Comparison of ENCODE assay signal across 8 cellular contexts in genomic region chr21:39314155-39315027, GRCh38. TPM values are rescaled to one million over a fixed set of nuclear protein-coding genes. Genes with fewer than 3 reads are reported as not detected.
DNase-seq lines count a peak whose midpoint lies in the region; ATAC-seq and TF ChIP-seq lines count a peak whose summit lies in the region.

No MANE protein-coding gene starts in this region.

- H3K36me3 ChIP-seq in PC-9 (ENCODE audit: low read depth): 0 out of 2 replicates have a peak, but pooled peaks cover 6% of the 10 kb centered on the region

- POLR2A ChIA-PET in PC-9 (lab: Charles Lee; ENCODE audit: unreplicated experiment): no interaction called here
- POLR2A ChIA-PET in naive thymus-derived CD8-positive, alpha-beta T cell (lab: Charles Lee): interaction anchor here (0.9 to 7.2 kb wide), 16 partner anchors 11 to 131 kb away, joined by 3 to 178 read pairs (median 6); partner anchors contain the start of genes HMGN1 and PSMG1

- H3K9me2 ChIP-seq in PC-9 (ENCODE audit: insufficient read depth): no peaks in the 10 kb centered on the region

- ATAC-seq in GM19351 (IDR thresholded peaks at IDR 0.05; ENCODE audit: unreplicated experiment): peak; percentile 26
- peak; percentile 68 for ATAC-seq in activated T-helper 17 cell treated with anti-CD3 and anti-CD28 coated beads, Interleukin-2, amount 50 U/mL, for 72 hours (replicated peaks)
- peak; percentile 34 to 35 for ATAC-seq in naive thymus-derived CD8-positive, alpha-beta T cell

- peak overlapping the region; percentile 95 for H3K4me2 ChIP-seq in PC-9

- H3K9me3 ChIP-seq in PC-9 (ENCODE audit: insufficient read depth, low read depth): no peaks in the 10 kb centered on the region

- H3K4me3 Mint-ChIP-seq in activated T-helper 17 cell treated with anti-CD3 and anti-CD28 coated beads, Interleukin-2, amount 50 U/mL, for 72 hours: peak overlapping the region; percentile 93
- peak overlapping the region; percentile 86 to 98 (median 92) for H3K4me3 Mint-ChIP-seq in naive thymus-derived CD8-positive, alpha-beta T cell

- peaks cover 44% of the 10 kb centered on the region for H3K36me3 Mint-ChIP-seq in activated T-helper 17 cell treated with anti-CD3 and anti-CD28 coated beads, Interleukin-2, amount 50 U/mL, for 72 hours (ENCODE audit: low read depth)
- peaks cover 0 to 25% (median 4%) of the 10 kb centered on the region in 3 donors for H3K36me3 Mint-ChIP-seq in naive thymus-derived CD8-positive, alpha-beta T cell

- CTCF ChIA-PET in PC-9 (lab: Charles Lee): no interaction called here

- H3K27ac Mint-ChIP-seq in activated T-helper 17 cell treated with anti-CD3 and anti-CD28 coated beads, Interleukin-2, amount 50 U/mL, for 72 hours: peak overlapping the region; percentile 96
- peak overlapping the region; percentile 81 to 99 (median 92) for H3K27ac Mint-ChIP-seq in naive thymus-derived CD8-positive, alpha-beta T cell

- DNase-seq in AML-193 (lab: John Stamatoyannopoulos, UW): peak; percentile 24 to 43
- peak; percentile 52 for DNase-seq in HK-2 (ENCODE audit: unreplicated experiment)
- DNase-seq in PC-9: peak; percentile 6 to 38
- DNase-seq in fibroblast of mammary gland (ENCODE audit: low read depth): peak; percentile 76
- DNase-seq in naive thymus-derived CD8-positive, alpha-beta T cell: peak in 9 of 10 donors; percentile 40 to 73 (median 54)
- peak; percentile 74 for DNase-seq in superior temporal gyrus (ENCODE audit: extremely low spot score)

- intact Hi-C loops in PC-9 (cut with micrococcal nuclease; ENCODE audit: unreplicated experiment): loop anchor here (5.0 kb wide), 1 partner anchor 133 kb away; the partner anchor contains the start of gene LCA5L

- H3F3A ChIP-seq in PC-9 (ENCODE audit: insufficient read depth, low read depth): peaks cover 10% of the 10 kb centered on the region; the same call in 1 of the 2 replicates

- H3K27ac ChIP-seq in PC-9: peak overlapping the region; percentile 85

- H3K4me1 ChIP-seq in PC-9 (replicated peaks; ENCODE audit: insufficient read depth): peaks cover 28% of the 10 kb centered on the region

- no peaks in the 10 kb centered on the region for H3K9me3 Mint-ChIP-seq in activated T-helper 17 cell treated with anti-CD3 and anti-CD28 coated beads, Interleukin-2, amount 50 U/mL, for 72 hours
- peaks cover 0 to 2% (median 0%) of the 10 kb centered on the region in 9 donors for H3K9me3 Mint-ChIP-seq in naive thymus-derived CD8-positive, alpha-beta T cell

- TF ChIP-seq CTCF in PC-9 (conservative IDR thresholded peaks at IDR 0.05) (no peak), fibroblast of mammary gland (conservative IDR thresholded peaks at IDR 0.05; ENCODE audit: control insufficient read depth, insufficient read depth, low read depth, low read length) (no peak)

- H3K27me3 ChIP-seq in PC-9 (ENCODE audit: insufficient read depth, low read depth): no peaks in the 10 kb centered on the region

- peaks cover 6% of the 10 kb centered on the region; the same call in 1 of the 2 replicates for H4K20me1 ChIP-seq in PC-9 (ENCODE audit: insufficient read depth)

- peaks cover 37% of the 10 kb centered on the region for H3K79me2 ChIP-seq in PC-9 (ENCODE audit: low read depth)

- H3K27me3 Mint-ChIP-seq in activated T-helper 17 cell treated with anti-CD3 and anti-CD28 coated beads, Interleukin-2, amount 50 U/mL, for 72 hours: no peaks in the 10 kb centered on the region
- peaks cover 0 to 2% (median 0%) of the 10 kb centered on the region in 5 donors for H3K27me3 Mint-ChIP-seq in naive thymus-derived CD8-positive, alpha-beta T cell

- H2AFZ ChIP-seq in PC-9: peak overlapping the region; percentile 86

- H3K4me3 ChIP-seq in PC-9 (peak overlapping the region; percentile 81), fibroblast of mammary gland (ENCODE audit: control insufficient read depth, low read depth, low read length) (peak overlapping the region; percentile 66)

- TSS peak; percentile 66 for BruUV-seq in PC-9 (replicated peaks; lab: Mats Ljungman, UMichigan)

- H3K4me1 Mint-ChIP-seq in activated T-helper 17 cell treated with anti-CD3 and anti-CD28 coated beads, Interleukin-2, amount 50 U/mL, for 72 hours: peaks cover 33% of the 10 kb centered on the region
- H3K4me1 Mint-ChIP-seq in naive thymus-derived CD8-positive, alpha-beta T cell: peaks cover 24 to 58% (median 39%) of the 10 kb centered on the region in 4 donors

RNA-seq across cellular contexts. Expression of gene BRWD1, which starts 1.0 kb away (rescaled TPM):
- total RNA-seq in PC-9 (2021): 38.9 and 42.9 TPM in 2 replicates
- 10 to 100 TPM; 27.7 to 39.9 TPM for total RNA-seq in activated T-helper 17 cell treated with anti-CD3 and anti-CD28 coated beads, Interleukin-2, amount 50 U/mL, for 72 hours
- 100 to 1,000 TPM; 116 to 121 TPM for total RNA-seq in naive thymus-derived CD8-positive, alpha-beta T cell
- 10 to 100 TPM; 26.3 to 42.6 (median 36.2) TPM for polyA plus RNA-seq in naive thymus-derived CD8-positive, alpha-beta T cell

RNA-seq across cellular contexts. Expression of gene HMGN1, which starts 34.5 kb away (rescaled TPM):
- total RNA-seq in PC-9 (2021): 369 and 402 TPM in 2 replicates
- 100 to 1,000 TPM; 254 to 398 TPM for total RNA-seq in activated T-helper 17 cell treated with anti-CD3 and anti-CD28 coated beads, Interleukin-2, amount 50 U/mL, for 72 hours
- 100 to 1,000 TPM; 252 to 263 TPM for total RNA-seq in naive thymus-derived CD8-positive, alpha-beta T cell
- polyA plus RNA-seq in naive thymus-derived CD8-positive, alpha-beta T cell: 100 to 1,000 TPM; 248 to 285 (median 249) TPM

Comparison
In these comparisons a context has a peak if more than half of its experiments do, and no peak if none do; other contexts are left out.
1. Peak in every context shown above with its lines: DNase-seq, ATAC-seq, H3K4me3 ChIP-seq and H3K27ac ChIP-seq.
2. DNase-seq: peak in every context shown above with its lines; median percentile 76 in fibroblast of mammary gland; 74 in superior temporal gyrus; 54 in naive thymus-derived CD8-positive, alpha-beta T cell; 52 in HK-2; 34 in AML-193; 22 in PC-9.